Comparison of ENCODE assay signal across 8 cellular contexts in the genomic region with DNA sequence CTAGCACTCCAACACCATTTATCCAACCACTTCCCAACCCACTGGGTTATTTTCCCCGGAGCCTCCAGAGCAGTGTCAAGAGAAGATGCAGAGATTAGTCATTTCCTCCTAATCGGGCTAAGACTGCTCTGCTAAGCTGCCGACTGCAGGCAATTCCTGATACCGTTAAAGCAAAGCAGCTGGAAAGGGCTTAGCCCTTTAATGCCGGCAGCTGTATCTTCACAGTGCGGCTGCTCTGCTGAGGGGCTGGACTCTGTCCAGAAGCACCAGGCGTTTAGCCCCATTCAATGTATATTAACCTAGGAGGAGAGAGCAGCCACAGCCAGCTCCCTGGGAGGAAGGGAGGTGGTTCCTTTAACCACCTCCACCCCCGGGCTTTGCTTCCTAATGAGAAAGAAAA. TPM values are rescaled to one million over a fixed set of nuclear protein-coding genes. Genes with fewer than 3 reads are reported as not detected.
DNase-seq lines count a peak whose midpoint lies in the region; ATAC-seq and TF ChIP-seq lines count a peak whose summit lies in the region.

No MANE protein-coding gene starts in this region.

- no peaks in the 10 kb centered on the region for H3K4me1 Mint-ChIP-seq in Calu3 (ENCODE audit: low read depth, unreplicated experiment)
- H3K4me1 Mint-ChIP-seq in CD4-positive, alpha-beta memory T cell, result no peaks in the 10 kb centered on the region

- no peak overlapping the region for H3K4me3 Mint-ChIP-seq in Calu3 (ENCODE audit: low read depth, unreplicated experiment)
- no peak overlapping the region for H3K4me3 Mint-ChIP-seq in CD4-positive, alpha-beta memory T cell

- no peak overlapping the region for H3K27ac Mint-ChIP-seq in Calu3 (ENCODE audit: unreplicated experiment)
- peak overlapping the region in 1 of 7 donors; percentile 22 for H3K27ac Mint-ChIP-seq in CD4-positive, alpha-beta memory T cell

- H3K27me3 Mint-ChIP-seq in Calu3 (ENCODE audit: unreplicated experiment), result no peaks in the 10 kb centered on the region
- no peaks in the 10 kb centered on the region for H3K27me3 Mint-ChIP-seq in CD4-positive, alpha-beta memory T cell

- no peak for TF ChIP-seq CTCF in Calu3 (IDR thresholded peaks at IDR 0.05; ENCODE audit: unreplicated experiment)

- no peaks in the 10 kb centered on the region for H3K36me3 ChIP-seq in CD4-positive, alpha-beta memory T cell (ENCODE audit: insufficient read depth, low read length)

- H3K9me3 ChIP-seq in CD4-positive, alpha-beta memory T cell (ENCODE audit: control insufficient read depth in 1 of 2, low read length in 2 of 2), result no peaks in the 10 kb centered on the region

- H3K27ac ChIP-seq in CD4-positive, alpha-beta memory T cell (ENCODE audit: low read depth, low read length), result no peak overlapping the region

- no peaks in the 10 kb centered on the region for H3K27me3 ChIP-seq in CD4-positive, alpha-beta memory T cell (ENCODE audit: insufficient read depth, low read length)

- POLR2A ChIA-PET in CD4-positive, alpha-beta memory T cell (lab: Charles Lee; ENCODE audit: partially characterized antibody), result no interaction called here

- BruUV-seq in Calu3 (replicated peaks; lab: Mats Ljungman, UMichigan), result no TSS peak

- no peak for ATAC-seq in GM21717 (IDR thresholded peaks at IDR 0.05; ENCODE audit: unreplicated experiment)

- DNase-seq in ACHN (peak; percentile 74), HS-5 (ENCODE audit: low read depth) (peak; percentile 81), amniotic epithelial cell (ENCODE audit: low read depth) (peak; percentile 89), islet precursor cell (peak; percentile 91), NCI-H1930 (lab: John Stamatoyannopoulos, UW) (no peak), Calu3 (no peak)
- DNase-seq in CD4-positive, alpha-beta memory T cell, result no peak

- CTCF ChIA-PET in Calu3 (lab: Charles Lee), result no interaction called here
- CTCF ChIA-PET in CD4-positive, alpha-beta memory T cell (lab: Charles Lee; ENCODE audit: partially characterized antibody), result interaction anchor here (1.2 to 7.2 kb wide), 2 partner anchors 16 to 38 kb away, joined by 3 to 52 read pairs; no protein-coding TSS in a partner anchor

- H3K4me3 ChIP-seq in CD4-positive, alpha-beta memory T cell (ENCODE audit: low read length in 2 of 2), result no peak overlapping the region

- intact Hi-C loops in Calu3 (cut with micrococcal nuclease; ENCODE audit: unreplicated experiment), result no loop called here
- intact Hi-C loops in CD4-positive, alpha-beta memory T cell (cut with micrococcal nuclease), result no loop called here

- no peaks in the 10 kb centered on the region for H3K9me3 Mint-ChIP-seq in Calu3 (ENCODE audit: low read depth, unreplicated experiment)
- no peaks in the 10 kb centered on the region for H3K9me3 Mint-ChIP-seq in CD4-positive, alpha-beta memory T cell

- no peaks in the 10 kb centered on the region for H3K4me1 ChIP-seq in CD4-positive, alpha-beta memory T cell (ENCODE audit: insufficient read depth, low read length)

- in situ Hi-C loops in ACHN (cut with HindIII; ENCODE audit: low pct_ligation_motif_present, low pct_unique_long_range_greater_than_20kb, low sequenced_read_pairs), result no loop called here

- H3K36me3 Mint-ChIP-seq in Calu3 (ENCODE audit: insufficient read depth, unreplicated experiment), result no peaks in the 10 kb centered on the region
- H3K36me3 Mint-ChIP-seq in CD4-positive, alpha-beta memory T cell, result peaks cover 0 to 4% of the 10 kb centered on the region in 2 donors

RNA-seq across cellular contexts. Expression of gene AQP6, which starts 11.1 kb away (rescaled TPM):
- total RNA-seq in Calu3 (2022), result 0.86 and 0.94 TPM in 2 replicates
- total RNA-seq in CD4-positive, alpha-beta memory T cell, result not detected
- not detected for polyA plus RNA-seq in CD4-positive, alpha-beta memory T cell

RNA-seq across cellular contexts. Expression of gene AQP5, which starts 22.2 kb away (rescaled TPM):
- 51.9 and 54.2 TPM in 2 replicates for total RNA-seq in Calu3 (2022)
- total RNA-seq in CD4-positive, alpha-beta memory T cell, result not detected
- not detected for polyA plus RNA-seq in CD4-positive, alpha-beta memory T cell

RNA-seq across cellular contexts. Expression of gene AQP2, which starts 33.4 kb away (rescaled TPM):
- not detected in 2 replicates for total RNA-seq in Calu3 (2022)
- total RNA-seq in CD4-positive, alpha-beta memory T cell, result not detected
- not detected for polyA plus RNA-seq in CD4-positive, alpha-beta memory T cell

RNA-seq across cellular contexts. Expression of gene RACGAP1, which starts 41.4 kb away (rescaled TPM):
- total RNA-seq in Calu3 (2022), result 59.4 and 62.0 TPM in 2 replicates
- total RNA-seq in CD4-positive, alpha-beta memory T cell, result 10 to 100 TPM in 1 of 2 experiments, 1 to 10 TPM in 1; 8.5 to 10.4 TPM
- polyA plus RNA-seq in CD4-positive, alpha-beta memory T cell, result 10 to 100 TPM; 11.8 to 14.7 TPM

Comparison
In these comparisons a context has a peak if more than half of its experiments do, and no peak if none do; other contexts are left out.
1. DNase-seq: peak in ACHN (single experiment), HS-5 (single experiment), amniotic epithelial cell (single experiment) and islet precursor cell (single experiment); none in NCI-H1930 (0 of 2), Calu3 (single experiment) and CD4-positive, alpha-beta memory T cell (0 of 5).
2. RNA of gene AQP5, which starts 22.2 kb away (total RNA-seq): 51.9 to 54.2 TPM in Calu3; not detected in CD4-positive, alpha-beta memory T cell; every median in the first group is over 10 times any median in the second.